In the genomic region with DNA sequence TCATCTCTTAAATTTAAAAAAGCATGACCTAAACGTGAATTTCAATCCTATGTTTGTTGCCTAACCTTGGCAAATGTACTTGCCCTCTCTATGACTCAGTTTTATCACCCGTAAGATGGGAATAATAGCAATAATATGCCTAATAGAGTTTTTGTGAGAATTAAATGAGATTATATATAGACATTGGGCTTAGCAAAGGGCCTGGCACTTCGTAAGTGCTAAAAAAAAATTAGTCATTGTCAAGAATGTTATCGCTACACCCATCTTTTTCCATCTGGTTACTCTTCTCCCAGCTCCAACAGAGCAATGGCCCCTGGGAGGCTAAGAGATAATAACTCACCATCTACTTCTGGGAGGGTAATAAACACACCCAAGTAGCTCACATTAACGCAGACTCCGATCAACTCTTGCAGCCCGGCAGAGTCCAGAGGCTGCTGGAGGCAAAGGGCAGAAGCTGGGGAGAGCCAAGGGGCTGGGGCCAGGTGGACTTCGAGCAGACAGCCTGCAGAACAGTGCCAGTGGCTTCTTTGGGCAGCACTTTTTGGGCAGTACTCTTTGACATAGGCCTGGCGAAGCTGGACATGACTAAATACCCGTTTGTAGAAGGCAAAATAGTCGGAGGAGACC, we compare ENCODE assay signal across 21 cellular contexts. TPM values are rescaled to one million over a fixed set of nuclear protein-coding genes. Genes with fewer than 3 reads are reported as not detected.
DNase-seq lines count a peak whose midpoint lies in the region; ATAC-seq, FAIRE-seq and TF ChIP-seq lines count a peak whose summit lies in the region.
"Had no signal": no experiment of that assay in that cellular context is flagged by ENCODE, and none has a peak within 500 bp of the region (broad histone marks: within the 10 kb centered on the region; RNA-seq: fewer than 3 reads in every experiment).

No MANE protein-coding gene starts in this region.

- H3K4ac ChIP-seq in mesenchymal stem cell (ENCODE audit: low read depth in 1 of 2, low read length in 2 of 2), result peak overlapping the region; percentile 54 to 76

- H3K27ac Mint-ChIP-seq in GM23338, result no peak overlapping the region
- H3K27ac Mint-ChIP-seq in glutamatergic neuron (ENCODE audit: unreplicated experiment), result peak overlapping the region; percentile 39

- no peak overlapping the region for H3K27ac ChIP-seq in GM23338 (ENCODE audit: low read depth)
- H3K27ac ChIP-seq in mesenchymal stem cell (ENCODE audit: low read length, poor library complexity, severe bottlenecking), result no peak overlapping the region
- peak overlapping the region; percentile 81 to 85 for H3K27ac ChIP-seq in small intestine (ENCODE audit: low read depth in 1 of 2, low read length in 1 of 2)

- H2BK15ac ChIP-seq in mesenchymal stem cell (ENCODE audit: low read depth, poor library complexity, severe bottlenecking), result peak overlapping the region; percentile 71

- H4K91ac ChIP-seq in mesenchymal stem cell (ENCODE audit: low read length), result peak overlapping the region; percentile 83

- peak overlapping the region; percentile 45 to 59 for H2BK12ac ChIP-seq in mesenchymal stem cell (ENCODE audit: low read length in 2 of 2)

- peaks cover 12% of the 10 kb centered on the region for H3K27me3 Mint-ChIP-seq in GM23338 (ENCODE audit: insufficient read depth, low read depth, poor library complexity)
- no peaks in the 10 kb centered on the region for H3K27me3 Mint-ChIP-seq in glutamatergic neuron (ENCODE audit: unreplicated experiment)

- H3K9me3 Mint-ChIP-seq in GM23338 (peaks cover 2% of the 10 kb centered on the region; the same call in 1 of the 3 replicates), glutamatergic neuron (ENCODE audit: unreplicated experiment) (peaks cover 4% of the 10 kb centered on the region)

- no peak for FAIRE-seq in small intestine (lab: Jason Lieb, UNC)
- FAIRE-seq: D721Med had no signal

- H3K79me1 ChIP-seq in mesenchymal stem cell (replicated peaks; ENCODE audit: low read length, poor library complexity, severe bottlenecking), result peaks cover 2% of the 10 kb centered on the region

- H3K4me1 Mint-ChIP-seq in GM23338 (peaks cover 21% of the 10 kb centered on the region), glutamatergic neuron (ENCODE audit: low read depth, unreplicated experiment) (peaks cover 19% of the 10 kb centered on the region)

- H3K4me2 ChIP-seq in GM23338, result no peak overlapping the region
- H3K4me2 ChIP-seq in mesenchymal stem cell (ENCODE audit: low read length, poor library complexity, severe bottlenecking), result no peak overlapping the region

- H3K36me3 ChIP-seq in GM23338 (ENCODE audit: insufficient read depth), result no peaks in the 10 kb centered on the region
- H3K36me3 ChIP-seq in mesenchymal stem cell (ENCODE audit: control insufficient read depth in 1 of 2, insufficient read depth in 2 of 2, low read depth in 1 of 2, low read length in 2 of 2), result no peaks in the 10 kb centered on the region
- H3K36me3 ChIP-seq in small intestine (ENCODE audit: control insufficient read depth in 2 of 2, insufficient read depth in 2 of 2, low read length in 2 of 2), result no peaks in the 10 kb centered on the region
- H3K36me3 ChIP-seq: MG63 had no signal

- no peaks in the 10 kb centered on the region for H3K9me2 ChIP-seq in GM23338 (ENCODE audit: insufficient read depth)

- 68% methylated on average over 10 of the region's 11 CpGs for WGBS in mesenchymal stem cell
- 21 to 62% (median 38%) methylated on average over 11 of the region's 11 CpGs for WGBS in small intestine, 3 donors

- no peaks in the 10 kb centered on the region for H3K36me3 Mint-ChIP-seq in GM23338 (ENCODE audit: low read depth)
- no peaks in the 10 kb centered on the region for H3K36me3 Mint-ChIP-seq in glutamatergic neuron (ENCODE audit: unreplicated experiment)

- DNase-seq in GM23338 (ENCODE audit: low spot score) (no peak), glutamatergic neuron (no peak), mesenchymal stem cell (no peak), small intestine (peak; percentile 97), NCI-H1105 treated with DMSO at 0.1 percent for 48 hours (lab: John Stamatoyannopoulos, UW) (no peak), NCI-H526 (lab: John Stamatoyannopoulos, UW) (no peak), putamen (ENCODE audit: low spot score) (no peak), NAMALWA (ENCODE audit: low spot score) (no peak)
- DNase-seq: AML-193; C1 segment of cervical spinal cord; EL; GF-D8; MG63; NCI-H1048; NCI-H1436; NCI-H187 treated with DMSO at 0.1 percent for 48 hours; NCI-H2107; NCI-H774; NK-92 treated with Interleukin-12 subunit alpha and Interleukin-12 subunit beta, amount 100 ng/mL, for 24 hours; Right ventricle myocardium superior had no signal

- H2BK5ac ChIP-seq in mesenchymal stem cell (ENCODE audit: low read depth, low read length, poor library complexity, severe bottlenecking), result no peak overlapping the region

- H3K4me3 Mint-ChIP-seq in GM23338, result no peak overlapping the region
- H3K4me3 Mint-ChIP-seq in glutamatergic neuron (ENCODE audit: unreplicated experiment), result no peak overlapping the region

- H3K27me3 ChIP-seq in GM23338 (ENCODE audit: insufficient read depth) (no peaks in the 10 kb centered on the region), mesenchymal stem cell (ENCODE audit: control insufficient read depth in 1 of 2, insufficient read depth in 1 of 2, low read length in 2 of 2) (peaks cover 0 to 3% of the 10 kb centered on the region in 2 experiments), small intestine (ENCODE audit: control insufficient read depth in 2 of 2, insufficient read depth in 2 of 2, low read length in 2 of 2) (no peaks in the 10 kb centered on the region)
- H3K27me3 ChIP-seq: MG63 had no signal

- no peaks in the 10 kb centered on the region for H3F3A ChIP-seq in GM23338 (replicated peaks; ENCODE audit: low read depth)

- H3K79me2 ChIP-seq in GM23338 (replicated peaks; ENCODE audit: insufficient read depth), result no peaks in the 10 kb centered on the region

- H3K18ac ChIP-seq in mesenchymal stem cell (ENCODE audit: low read depth in 1 of 2, low read length in 2 of 2), result peak overlapping the region in 1 of 2 experiments; percentile 67

- H2BK120ac ChIP-seq in mesenchymal stem cell (ENCODE audit: low read depth, low read length), result no peak overlapping the region

- no peaks in the 10 kb centered on the region for H4K20me1 ChIP-seq in GM23338 (replicated peaks; ENCODE audit: insufficient read depth)

- TF ChIP-seq CTCF in GM23338 (conservative IDR thresholded peaks at IDR 0.05; ENCODE audit: low read depth in 2 of 2) (no peak), glutamatergic neuron (IDR thresholded peaks at IDR 0.05; ENCODE audit: partially characterized antibody, unreplicated experiment) (no peak)

- H2AK5ac ChIP-seq in mesenchymal stem cell (ENCODE audit: low read length, severe bottlenecking), result peak overlapping the region; percentile 79

- no peak overlapping the region for H3K23ac ChIP-seq in mesenchymal stem cell (ENCODE audit: low read length in 2 of 2)

- peak overlapping the region; percentile 76; the same call in 1 of the 2 replicates for H2AFZ ChIP-seq in GM23338
- H2AFZ ChIP-seq in mesenchymal stem cell (ENCODE audit: low read depth, low read length), result peak overlapping the region; percentile 74

- H3K9me3 ChIP-seq in mesenchymal stem cell (ENCODE audit: control insufficient read depth, low read length) (no peaks in the 10 kb centered on the region), small intestine (ENCODE audit: control insufficient read depth, low read depth) (no peaks in the 10 kb centered on the region)

- peak overlapping the region; percentile 70 for H4K8ac ChIP-seq in mesenchymal stem cell (ENCODE audit: low read length)

- no peak overlapping the region for H3K4me3 ChIP-seq in GM23338
- no peak overlapping the region for H3K4me3 ChIP-seq in mesenchymal stem cell (ENCODE audit: insufficient read depth in 1 of 2, low read depth in 1 of 2, low read length in 2 of 2)
- no peak overlapping the region for H3K4me3 ChIP-seq in small intestine (ENCODE audit: low read depth in 1 of 2, low read length in 2 of 2)
- H3K4me3 ChIP-seq: MG63 had no signal

- ATAC-seq in GM23338, result no peak

- H3K4me1 ChIP-seq in GM23338 (ENCODE audit: insufficient read depth) (peaks cover 6% of the 10 kb centered on the region), mesenchymal stem cell (ENCODE audit: control insufficient read depth, insufficient read depth, low read depth, low read length) (peaks cover 19% of the 10 kb centered on the region), small intestine (ENCODE audit: control insufficient read depth in 2 of 2, insufficient read depth in 1 of 2, low read depth in 1 of 2, low read length in 1 of 2) (peaks cover 0 to 3% of the 10 kb centered on the region in 2 donors)

- H3K9ac ChIP-seq in mesenchymal stem cell (ENCODE audit: low read length), result no peak overlapping the region

- H3K14ac ChIP-seq in mesenchymal stem cell (ENCODE audit: low read length in 2 of 2), result no peak overlapping the region

TF ChIP-seq in GM23338, 12 proteins besides CTCF, POLR2A, EP300 and RAD21 (continues in another document):
- TF ChIP-seq, protein P1, sequence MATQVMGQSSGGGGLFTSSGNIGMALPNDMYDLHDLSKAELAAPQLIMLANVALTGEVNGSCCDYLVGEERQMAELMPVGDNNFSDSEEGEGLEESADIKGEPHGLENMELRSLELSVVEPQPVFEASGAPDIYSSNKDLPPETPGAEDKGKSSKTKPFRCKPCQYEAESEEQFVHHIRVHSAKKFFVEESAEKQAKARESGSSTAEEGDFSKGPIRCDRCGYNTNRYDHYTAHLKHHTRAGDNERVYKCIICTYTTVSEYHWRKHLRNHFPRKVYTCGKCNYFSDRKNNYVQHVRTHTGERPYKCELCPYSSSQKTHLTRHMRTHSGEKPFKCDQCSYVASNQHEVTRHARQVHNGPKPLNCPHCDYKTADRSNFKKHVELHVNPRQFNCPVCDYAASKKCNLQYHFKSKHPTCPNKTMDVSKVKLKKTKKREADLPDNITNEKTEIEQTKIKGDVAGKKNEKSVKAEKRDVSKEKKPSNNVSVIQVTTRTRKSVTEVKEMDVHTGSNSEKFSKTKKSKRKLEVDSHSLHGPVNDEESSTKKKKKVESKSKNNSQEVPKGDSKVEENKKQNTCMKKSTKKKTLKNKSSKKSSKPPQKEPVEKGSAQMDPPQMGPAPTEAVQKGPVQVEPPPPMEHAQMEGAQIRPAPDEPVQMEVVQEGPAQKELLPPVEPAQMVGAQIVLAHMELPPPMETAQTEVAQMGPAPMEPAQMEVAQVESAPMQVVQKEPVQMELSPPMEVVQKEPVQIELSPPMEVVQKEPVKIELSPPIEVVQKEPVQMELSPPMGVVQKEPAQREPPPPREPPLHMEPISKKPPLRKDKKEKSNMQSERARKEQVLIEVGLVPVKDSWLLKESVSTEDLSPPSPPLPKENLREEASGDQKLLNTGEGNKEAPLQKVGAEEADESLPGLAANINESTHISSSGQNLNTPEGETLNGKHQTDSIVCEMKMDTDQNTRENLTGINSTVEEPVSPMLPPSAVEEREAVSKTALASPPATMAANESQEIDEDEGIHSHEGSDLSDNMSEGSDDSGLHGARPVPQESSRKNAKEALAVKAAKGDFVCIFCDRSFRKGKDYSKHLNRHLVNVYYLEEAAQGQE (IDR thresholded peaks at IDR 0.05; ENCODE audit: unreplicated experiment), result no peak

RNA-seq across cellular contexts. Expression of a gene that starts 42.7 kb away (rescaled TPM):
- 401 and 483 TPM in 2 replicates for total RNA-seq in GM23338 (2014; rRNA removed; shearing (Covaris generic))
- 912 and 979 TPM in 2 replicates for polyA plus RNA-seq in GM23338 (2016; fragmentation: Nextera tagmentation; extraction: Ambion mirVana)
- total RNA-seq in glutamatergic neuron (ENCODE audit: unreplicated experiment), result 1,225 TPM
- 708 TPM for polyA plus RNA-seq in mesenchymal stem cell (2013, experiment 1 of 2)
- 761 TPM for polyA plus RNA-seq in mesenchymal stem cell (2013, experiment 2 of 2)
- polyA plus RNA-seq in small intestine, result 1,000 to 10,000 TPM in 1 of 3 donors, 100 to 1,000 TPM in 2; 814 to 1,236 (median 925) TPM

Comparison
In these comparisons a context has a peak if more than half of its experiments do, and no peak if none do; other contexts are left out.
1. H3K27ac ChIP-seq: peak in small intestine (2 of 2); none in GM23338 (single experiment) and mesenchymal stem cell (single experiment).